ENCODE assay signal across 8 cellular contexts in the genomic region with DNA sequence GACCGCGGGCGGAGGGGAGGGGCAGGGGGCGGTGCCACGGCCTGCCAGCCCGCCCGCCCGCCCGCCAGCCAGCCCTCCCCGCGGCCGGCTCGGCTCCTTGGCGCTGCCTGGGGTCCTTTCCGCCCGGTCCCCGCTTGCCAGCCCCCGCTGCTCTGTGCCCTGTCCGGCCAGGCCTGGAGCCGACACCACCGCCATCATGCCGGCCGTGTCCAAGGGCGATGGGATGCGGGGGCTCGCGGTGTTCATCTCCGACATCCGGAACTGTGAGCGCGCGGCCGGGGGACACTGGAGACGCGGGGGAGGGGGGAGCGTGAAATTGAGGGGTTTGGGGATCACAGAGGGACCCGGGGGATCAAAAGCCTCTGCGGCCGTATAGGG. TPM values are rescaled to one million over a fixed set of nuclear protein-coding genes. Genes with fewer than 3 reads are reported as not detected.
DNase-seq lines count a peak whose midpoint lies in the region; ATAC-seq and TF ChIP-seq lines count a peak whose summit lies in the region.

Gene AP2A1, plus strand, starts transcription at position 64 of the 378 bp plus-strand sequence. Its CDS starts 133 bp downstream, at position 197.

- H3K9ac ChIP-seq in muscle layer of colon (ENCODE audit: low read length), result peak within 1 kb of the TSS; percentile 95

- DNase-seq in G401 (ENCODE audit: low spot score) (no peak), NB4 (ENCODE audit: low read depth) (no peak), NCI-H2196 (lab: John Stamatoyannopoulos, UW; ENCODE audit: unreplicated experiment) (no peak), SKM-1 treated with dmso at 0.1 percent for 144 hours (lab: John Stamatoyannopoulos, UW; ENCODE audit: unreplicated experiment) (no peak)
- no peak for DNase-seq in effector CD8-positive, alpha-beta T cell (lab: John Stamatoyannopoulos, UW)

- H3K27ac ChIP-seq in ectodermal cell (ENCODE audit: insufficient read depth, low read depth, low read length, poor library complexity, severe bottlenecking) (peak within 1 kb of the TSS; percentile 100), muscle layer of colon (ENCODE audit: low read depth, low read length) (peak within 1 kb of the TSS; percentile 79)

- no peak for TF ChIP-seq CTCF in NB4 (IDR thresholded peaks at IDR 0.05; ENCODE audit: low read depth, low read length)

- WGBS in ectodermal cell, 2 experiments, result 0 to 1% methylated on average over 39 of the region's 39 CpGs

- ATAC-seq in HG03097 (IDR thresholded peaks at IDR 0.05; ENCODE audit: low FRiP score, unreplicated experiment), result no peak

- no peaks in the 10 kb centered on the region for H3K27me3 ChIP-seq in ectodermal cell (ENCODE audit: control insufficient read depth, insufficient read depth, low read length, poor library complexity, severe bottlenecking)
- H3K27me3 ChIP-seq in muscle layer of colon (ENCODE audit: control insufficient read depth in 1 of 2, insufficient read depth in 2 of 2, low read length in 2 of 2), result no peaks in the 10 kb centered on the region

- H3K4me1 ChIP-seq in ectodermal cell (ENCODE audit: control insufficient read depth, insufficient read depth, low read length) (peaks cover 12% of the 10 kb centered on the region), muscle layer of colon (ENCODE audit: insufficient read depth, low read length) (peaks cover 27% of the 10 kb centered on the region)

- H3K36me3 ChIP-seq in ectodermal cell (ENCODE audit: control insufficient read depth, insufficient read depth, low read length), result no peaks in the 10 kb centered on the region
- H3K36me3 ChIP-seq in muscle layer of colon (ENCODE audit: insufficient read depth, low read length), result no peaks in the 10 kb centered on the region

- H3K4me3 ChIP-seq in NB4 (ENCODE audit: low read depth, low read length) (peak within 1 kb of the TSS; percentile 91), ectodermal cell (ENCODE audit: insufficient read depth, low read depth, low read length) (peak within 1 kb of the TSS; percentile 91), muscle layer of colon (ENCODE audit: low read depth in 1 of 2, low read length in 2 of 2) (peak within 1 kb of the TSS; percentile 75 to 98)

- peak; percentile 18 for TF ChIP-seq POLR2A in NB4 (IDR thresholded peaks at IDR 0.05; ENCODE audit: extremely low read depth, insufficient read length)

- H3K9me3 ChIP-seq in ectodermal cell (ENCODE audit: control insufficient read depth, low read length) (no peaks in the 10 kb centered on the region), muscle layer of colon (ENCODE audit: low read length) (no peaks in the 10 kb centered on the region)

- in situ Hi-C loops in G401 (cut with HindIII; ENCODE audit: low sequenced_read_pairs), result no loop called here

RNA-seq across cellular contexts. Expression of gene AP2A1, which starts in this region (rescaled TPM):
- total RNA-seq in G401 (2014; rRNA removed; shearing (Covaris generic)), result 152 and 155 TPM in 2 replicates
- 136 TPM for polyA plus RNA-seq in ectodermal cell (2013, experiment 1 of 4)
- polyA plus RNA-seq in ectodermal cell (2013, experiment 2 of 4), result 137 TPM
- 101 TPM for polyA plus RNA-seq in ectodermal cell (2013, experiment 3 of 4)
- polyA plus RNA-seq in ectodermal cell (2013, experiment 4 of 4), result 105 TPM
